9 cellular contexts compared by ENCODE assay signal in genomic region chr7:30173058-30173897, GRCh38. TPM values are rescaled to one million over a fixed set of nuclear protein-coding genes. Genes with fewer than 3 reads are reported as not detected.
DNase-seq lines count a peak whose midpoint lies in the region; ATAC-seq and TF ChIP-seq lines count a peak whose summit lies in the region.
"Had no signal": no experiment of that assay in that cellular context is flagged by ENCODE, and none has a peak within 500 bp of the region (broad histone marks: within the 10 kb centered on the region; RNA-seq: fewer than 3 reads in every experiment).

No MANE protein-coding gene starts in this region.

- H3K4me1 ChIP-seq in left lung: peaks cover 3 to 82% of the 10 kb centered on the region in 2 donors

- TF ChIP-seq CTCF in left lung (IDR thresholded peaks at IDR 0.05): no peak

- no peaks in the 10 kb centered on the region for H3K9me3 ChIP-seq in left lung

- H3K4me1 Mint-ChIP-seq in activated T-cell treated with anti-CD3 and anti-CD28 coated beads, Interleukin-2, amount 50 U/mL, for 4 hours (ENCODE audit: low read depth): peaks cover 2% of the 10 kb centered on the region

- ATAC-seq in left lung: peak; percentile 65
- ATAC-seq in GM21529 (IDR thresholded peaks at IDR 0.05; ENCODE audit: unreplicated experiment): no peak
- ATAC-seq in activated T-cell treated with anti-CD3 and anti-CD28 coated beads, Interleukin-2, amount 50 U/mL, for 4 hours: no peak
- no peak for ATAC-seq in GM18907 (IDR thresholded peaks at IDR 0.05; ENCODE audit: unreplicated experiment)

- no peak overlapping the region for H3K4me3 ChIP-seq in left lung

- H3K9me3 Mint-ChIP-seq in activated T-cell treated with anti-CD3 and anti-CD28 coated beads, Interleukin-2, amount 50 U/mL, for 4 hours: no peaks in the 10 kb centered on the region
- H3K9me3 Mint-ChIP-seq: naive B cell had no signal

- no peaks in the 10 kb centered on the region for H3K27me3 ChIP-seq in left lung

- no peaks in the 10 kb centered on the region for H3K36me3 Mint-ChIP-seq in activated T-cell treated with anti-CD3 and anti-CD28 coated beads, Interleukin-2, amount 50 U/mL, for 4 hours (ENCODE audit: insufficient read depth)
- H3K36me3 Mint-ChIP-seq: naive B cell had no signal

- no peak overlapping the region for H3K4me3 Mint-ChIP-seq in activated T-cell treated with anti-CD3 and anti-CD28 coated beads, Interleukin-2, amount 50 U/mL, for 4 hours
- H3K4me3 Mint-ChIP-seq: naive B cell had no signal

- H3K27ac ChIP-seq in caudate nucleus (ENCODE audit: low read depth, low read length): peak overlapping the region; percentile 72
- peak overlapping the region in 1 of 2 donors; percentile 43 for H3K27ac ChIP-seq in left lung

- H3K27me3 Mint-ChIP-seq in activated T-cell treated with anti-CD3 and anti-CD28 coated beads, Interleukin-2, amount 50 U/mL, for 4 hours (ENCODE audit: low read depth): no peaks in the 10 kb centered on the region
- H3K27me3 Mint-ChIP-seq: naive B cell had no signal

- peak; percentile 97 for DNase-seq in GM04504 (ENCODE audit: low read depth)
- DNase-seq in NCI-H524 (lab: John Stamatoyannopoulos, UW): peak; percentile 82 to 91
- DNase-seq in caudate nucleus (lab: John Stamatoyannopoulos, UW): peak; percentile 31 to 98 (median 88)
- peak in 1 of 2 donors; percentile 58 for DNase-seq in left lung
- DNase-seq in cortex of kidney (lab: John Stamatoyannopoulos, UW): no peak
- DNase-seq in activated T-cell treated with anti-CD3 and anti-CD28 coated beads, Interleukin-2, amount 50 U/mL, for 4 hours: no peak
- DNase-seq: naive B cell had no signal

- no peaks in the 10 kb centered on the region for H3K36me3 ChIP-seq in left lung

- intact Hi-C loops in left lung (cut with DNase I): loop anchor here in 1 of 2 donors (10.0 kb wide), 1 partner anchor 252 kb away; no protein-coding TSS in a partner anchor

RNA-seq across cellular contexts. Expression of gene MTURN, which starts 38.5 kb away (rescaled TPM):
- 10 to 100 TPM; 15.6 to 18.2 TPM for total RNA-seq in left lung
- total RNA-seq in activated T-cell treated with anti-CD3 and anti-CD28 coated beads, Interleukin-2, amount 50 U/mL, for 4 hours: 1 to 10 TPM; 2.9 to 3.3 (median 3.3) TPM

Comparison
In these comparisons a context has a peak if more than half of its experiments do, and no peak if none do; other contexts are left out.
1. DNase-seq: peak in GM04504 (single experiment), NCI-H524 (2 of 2) and caudate nucleus (61 of 61); none in cortex of kidney (single experiment) and activated T-cell treated with anti-CD3 and anti-CD28 coated beads, Interleukin-2, amount 50 U/mL, for 4 hours (single experiment).